27 cellular contexts compared by ENCODE assay signal in genomic region chr18:59735269-59735860, GRCh38. TPM values are rescaled to one million over a fixed set of nuclear protein-coding genes. Genes with fewer than 3 reads are reported as not detected.
"Had no signal": no experiment of that assay in that cellular context is flagged by ENCODE, and none has a peak within 500 bp of the region (broad histone marks: within the 10 kb centered on the region; RNA-seq: fewer than 3 reads in every experiment).

No MANE protein-coding gene starts in this region.

- H3K4me3 Mint-ChIP-seq: activated CD4-positive, alpha-beta T cell treated with anti-CD3 and anti-CD28 coated beads for 36 hours; activated CD8-positive, alpha-beta memory T cell treated with anti-CD3 and anti-CD28 coated beads, Interleukin-2, amount 10 ng/mL, durations not matched to agents 7 days and 5 days; activated CD8-positive, alpha-beta T cell treated with anti-CD3 and anti-CD28 coated beads, Interleukin-2, amount 10 ng/mL, durations not matched to agents 7 days and 5 days; activated naive CD4-positive, alpha-beta T cell treated with anti-CD3 and anti-CD28 coated beads, Interleukin-2, amount 50 U/mL, for 24 hours; mesothelial cell of epicardium; naive B cell; neural crest cell; stimulated activated naive CD8-positive, alpha-beta T cell treated with anti-CD3 and anti-CD28 coated beads, Interleukin-15, amount 100 ng/mL, for 72 hours; T-helper 2 cell treated with Interferon-gamma antibody and Interleukin-4, amounts not matched to agents 5 μg/mL and 100 μg/mL, for 36 hours had no signal

- H3K27me3 Mint-ChIP-seq: activated naive CD4-positive, alpha-beta T cell treated with anti-CD3 and anti-CD28 coated beads, Interleukin-2, amount 50 U/mL, for 24 hours had no signal

- ATAC-seq: activated CD4-positive, alpha-beta T cell treated with anti-CD3 and anti-CD28 coated beads for 36 hours; activated CD8-positive, alpha-beta memory T cell treated with anti-CD3 and anti-CD28 coated beads, Interleukin-2, amount 10 ng/mL, durations not matched to agents 7 days and 5 days; activated CD8-positive, alpha-beta T cell treated with anti-CD3 and anti-CD28 coated beads, Interleukin-2, amount 10 ng/mL, durations not matched to agents 7 days and 5 days; sciatic nerve; stimulated activated naive CD8-positive, alpha-beta T cell treated with anti-CD3 and anti-CD28 coated beads, Interleukin-15, amount 100 ng/mL, for 72 hours had no signal

- H3K27ac ChIP-seq: colonic mucosa, epithelial cell of prostate, esophagus squamous epithelium, hepatocyte, skin epidermis had no signal

- H3K27me3 ChIP-seq: colonic mucosa, esophagus squamous epithelium, hepatocyte had no signal

- H3K4me3 ChIP-seq: colonic mucosa, esophagus squamous epithelium, hepatocyte, skin epidermis had no signal

- H2AFZ ChIP-seq: hepatocyte had no signal

- H3K36me3 Mint-ChIP-seq: activated CD8-positive, alpha-beta memory T cell treated with anti-CD3 and anti-CD28 coated beads, Interleukin-2, amount 10 ng/mL, durations not matched to agents 7 days and 5 days; activated naive CD4-positive, alpha-beta T cell treated with anti-CD3 and anti-CD28 coated beads, Interleukin-2, amount 50 U/mL, for 24 hours; mesothelial cell of epicardium had no signal

- H3K4me1 Mint-ChIP-seq: activated CD4-positive, alpha-beta T cell treated with anti-CD3 and anti-CD28 coated beads for 36 hours; activated CD8-positive, alpha-beta memory T cell treated with anti-CD3 and anti-CD28 coated beads, Interleukin-2, amount 10 ng/mL, durations not matched to agents 7 days and 5 days; activated naive CD4-positive, alpha-beta T cell treated with anti-CD3 and anti-CD28 coated beads, Interleukin-2, amount 50 U/mL, for 24 hours; neural crest cell; stimulated activated naive CD8-positive, alpha-beta T cell treated with anti-CD3 and anti-CD28 coated beads, Interleukin-15, amount 100 ng/mL, for 72 hours had no signal

- H3K36me3 ChIP-seq: colonic mucosa, esophagus squamous epithelium had no signal

- H3K4me1 ChIP-seq: colonic mucosa, esophagus squamous epithelium had no signal

- H3K4me2 ChIP-seq: hepatocyte had no signal

- H3K9me3 Mint-ChIP-seq: activated T-helper 2 cell treated with anti-CD3 and anti-CD28 coated beads, Interferon-gamma antibody, Interleukin-2, Interleukin-4, amounts not matched to agents 10 μg/mL and 5 μg/mL and 100 μg/mL, durations not matched to agents 14 hours and 24 hours and 36 hours; neural crest cell; T-helper 2 cell treated with Interferon-gamma antibody and Interleukin-4, amounts not matched to agents 5 μg/mL and 100 μg/mL, for 36 hours had no signal

- H3K9me3 ChIP-seq: colonic mucosa had no signal

- H3K27ac Mint-ChIP-seq: activated CD4-positive, alpha-beta T cell treated with anti-CD3 and anti-CD28 coated beads for 36 hours; activated CD8-positive, alpha-beta memory T cell treated with anti-CD3 and anti-CD28 coated beads, Interleukin-2, amount 10 ng/mL, durations not matched to agents 7 days and 5 days; activated CD8-positive, alpha-beta T cell treated with anti-CD3 and anti-CD28 coated beads, Interleukin-2, amount 10 ng/mL, durations not matched to agents 7 days and 5 days; activated naive CD4-positive, alpha-beta T cell treated with anti-CD3 and anti-CD28 coated beads, Interleukin-2, amount 50 U/mL, for 24 hours; activated T-helper 2 cell treated with anti-CD3 and anti-CD28 coated beads, Interferon-gamma antibody, Interleukin-2, Interleukin-4, amounts not matched to agents 10 μg/mL and 5 μg/mL and 100 μg/mL, durations not matched to agents 14 hours and 24 hours and 36 hours; mesothelial cell of epicardium; naive B cell; stimulated activated naive CD8-positive, alpha-beta T cell treated with anti-CD3 and anti-CD28 coated beads, Interleukin-15, amount 100 ng/mL, for 72 hours; T-helper 2 cell treated with Interferon-gamma antibody and Interleukin-4, amounts not matched to agents 5 μg/mL and 100 μg/mL, for 36 hours had no signal

- H3K79me2 ChIP-seq: hepatocyte had no signal

- DNase-seq: activated CD4-positive, alpha-beta T cell treated with anti-CD3 and anti-CD28 coated beads for 36 hours; activated CD4-positive, CD25-positive, alpha-beta regulatory T cell; activated CD8-positive, alpha-beta memory T cell treated with anti-CD3 and anti-CD28 coated beads, Interleukin-2, amount 10 ng/mL, durations not matched to agents 7 days and 5 days; activated CD8-positive, alpha-beta T cell treated with anti-CD3 and anti-CD28 coated beads, Interleukin-2, amount 10 ng/mL, durations not matched to agents 7 days and 5 days; activated T-cell treated with anti-CD3 and anti-CD28 coated beads, Interleukin-2, amount 50 U/mL, for 48 hours; cerebellar nuclear complex; colonic mucosa; effector CD8-positive, alpha-beta T cell; esophagus squamous epithelium; foreskin melanocyte; islet precursor cell; naive B cell; nucleus accumbens; stimulated activated CD4-positive, alpha-beta T cell treated with anti-CD3 and anti-CD28 coated beads, Interleukin-12 subunit alpha, Interleukin-12 subunit beta, amount 100 ng/mL, for 4 hours; stimulated activated CD4-positive, alpha-beta T cell treated with anti-CD3 and anti-CD28 coated beads, Interleukin-4, amount 100 ng/mL, for 1 hour; stimulated activated naive CD8-positive, alpha-beta T cell treated with anti-CD3 and anti-CD28 coated beads, Interleukin-15, amount 100 ng/mL, for 72 hours; substantia nigra; T-helper 1 cell had no signal

RNA-seq across cellular contexts. Expression of gene CCBE1, which starts 38.1 kb away (rescaled TPM):
- total RNA-seq: activated CD8-positive, alpha-beta T cell treated with anti-CD3 and anti-CD28 coated beads, Interleukin-2, amount 10 ng/mL, durations not matched to agents 7 days and 5 days; activated T-helper 2 cell treated with anti-CD3 and anti-CD28 coated beads, Interferon-gamma antibody, Interleukin-2, Interleukin-4, amounts not matched to agents 10 μg/mL and 5 μg/mL and 100 μg/mL, durations not matched to agents 14 hours and 24 hours and 36 hours had no signal
